8 cellular contexts compared by ENCODE assay signal in the genomic region with DNA sequence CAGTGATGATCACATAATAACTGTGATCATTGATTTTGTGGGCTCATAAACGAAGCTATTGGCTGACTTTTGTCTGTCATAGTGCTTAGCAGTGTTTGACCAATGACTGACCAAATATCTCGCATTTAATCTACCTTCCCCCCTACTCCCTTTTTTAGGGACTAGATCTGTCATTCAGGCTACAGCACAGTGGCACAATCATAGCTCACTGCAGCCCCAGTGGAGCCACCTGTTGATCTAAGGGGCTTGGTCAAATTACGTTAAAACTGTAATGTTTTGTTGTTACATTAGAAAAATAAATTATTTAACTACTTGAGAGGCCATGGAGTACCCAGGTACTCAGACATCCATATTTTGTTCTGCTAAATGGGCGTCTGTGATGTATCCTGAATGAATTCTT. TPM values are rescaled to one million over a fixed set of nuclear protein-coding genes. Genes with fewer than 3 reads are reported as not detected.
DNase-seq lines count a peak whose midpoint lies in the region; ATAC-seq and TF ChIP-seq lines count a peak whose summit lies in the region.

No MANE protein-coding gene starts in this region.

- no peaks in the 10 kb centered on the region for H3K36me3 Mint-ChIP-seq in osteocyte (ENCODE audit: unreplicated experiment)

- no peaks in the 10 kb centered on the region for H3K9me3 Mint-ChIP-seq in osteocyte (ENCODE audit: unreplicated experiment)

- H3K4me3 ChIP-seq in GM08714 (ENCODE audit: low read length) (peak overlapping the region; percentile 85), coronary artery (peak overlapping the region; percentile 74)

- ATAC-seq in GM21529 (IDR thresholded peaks at IDR 0.05; ENCODE audit: unreplicated experiment) (no peak), HG03135 (IDR thresholded peaks at IDR 0.05; ENCODE audit: unreplicated experiment) (no peak)

- H3K27ac Mint-ChIP-seq in osteocyte (ENCODE audit: unreplicated experiment): peak overlapping the region; percentile 93

- H3K4me1 Mint-ChIP-seq in osteocyte (ENCODE audit: unreplicated experiment): peaks cover 11% of the 10 kb centered on the region

- TF ChIP-seq CTCF in coronary artery (IDR thresholded peaks at IDR 0.05): no peak
- no peak for TF ChIP-seq CTCF in osteocyte (IDR thresholded peaks at IDR 0.05)

- peak overlapping the region; percentile 81 for H3K4me3 Mint-ChIP-seq in osteocyte (ENCODE audit: unreplicated experiment)

- H3K27me3 Mint-ChIP-seq in osteocyte (ENCODE audit: unreplicated experiment): no peaks in the 10 kb centered on the region

- H3K27ac ChIP-seq in coronary artery: peak overlapping the region; percentile 80 to 95

- DNase-seq in NCI-H1105 (lab: John Stamatoyannopoulos, UW) (peak; percentile 8), coronary artery (ENCODE audit: low spot score) (no peak), osteocyte (ENCODE audit: extremely low spot score, unreplicated experiment) (no peak), NCI-H524 (lab: John Stamatoyannopoulos, UW) (no peak)
- DNase-seq in activated CD4-positive, alpha-beta T cell treated with anti-CD3 and anti-CD28 coated beads for 48 hours: no peak

RNA-seq across cellular contexts. Expression of a gene that starts 1.5 kb away (rescaled TPM):
- 58.6 and 65.1 TPM in 2 replicates for total RNA-seq in osteocyte

RNA-seq across cellular contexts. Expression of a gene that starts 5.7 kb away (rescaled TPM):
- total RNA-seq in osteocyte: 1.9 and 2.2 TPM in 2 replicates

RNA-seq across cellular contexts. Expression of a gene that starts 42.7 kb away (rescaled TPM):
- 6.9 and 10.6 TPM in 2 replicates for total RNA-seq in osteocyte

RNA-seq across cellular contexts. Expression of a gene that starts 42.7 kb away (rescaled TPM):
- 17.8 and 24.4 TPM in 2 replicates for total RNA-seq in osteocyte

RNA-seq across cellular contexts. Expression of a gene that starts 43.1 kb away (rescaled TPM):
- 12.4 and 15.3 TPM in 2 replicates for total RNA-seq in osteocyte
